22 cellular contexts compared by ENCODE assay signal in genomic region chr14:67409461-67409860, GRCh38.
"Had no signal": no experiment of that assay in that cellular context is flagged by ENCODE, and none has a peak within 500 bp of the region (broad histone marks: within the 10 kb centered on the region; RNA-seq: fewer than 3 reads in every experiment).

No MANE protein-coding gene starts in this region.

- FAIRE-seq: endothelial cell of umbilical vein had no signal

- H3K36me3 ChIP-seq: gastrocnemius medialis, heart left ventricle, lower lobe of right lung, tibial artery, vagina had no signal

- H3K27ac Mint-ChIP-seq: activated CD4-positive, alpha-beta memory T cell treated with anti-CD3 and anti-CD28 coated beads, Interleukin-2, amount 10 ng/mL, durations not matched to agents 7 days and 5 days; activated naive CD4-positive, alpha-beta T cell treated with anti-CD3 and anti-CD28 coated beads, Interleukin-2, amount 50 U/mL, for 72 hours; naive thymus-derived CD8-positive, alpha-beta T cell; stimulated activated memory B cell treated with anti-CD40 and anti-IgM and Interleukin-4, amounts not matched to agents 10 μg/mL and 1 μg/mL and 100 μg/mL, for 72 hours; T-helper 17 cell had no signal

- H3K27me3 Mint-ChIP-seq: T-helper 17 cell had no signal

- H3K4me3 Mint-ChIP-seq: activated CD4-positive, alpha-beta memory T cell treated with anti-CD3 and anti-CD28 coated beads, Interleukin-2, amount 10 ng/mL, durations not matched to agents 7 days and 5 days; activated T-cell treated with anti-CD3 and anti-CD28 coated beads, Interleukin-2, amount 50 U/mL, for 4 hours; central memory CD8-positive, alpha-beta T cell; stimulated activated memory B cell treated with anti-CD40 and anti-IgM and Interleukin-4, amounts not matched to agents 10 μg/mL and 1 μg/mL and 100 μg/mL, for 72 hours; T-helper 17 cell had no signal

- H3K27ac ChIP-seq: gastrocnemius medialis, heart left ventricle, lower lobe of right lung, tibial artery, vagina had no signal

- H3K9me3 ChIP-seq: gastrocnemius medialis, heart left ventricle, lower lobe of right lung, mucosa of descending colon, tibial artery, vagina had no signal

- H3K4me1 ChIP-seq: gastrocnemius medialis had no signal

- H3K27me3 ChIP-seq: vagina had no signal

- DNase-seq: activated CD4-positive, alpha-beta memory T cell treated with anti-CD3 and anti-CD28 coated beads, Interleukin-2, amount 10 ng/mL, durations not matched to agents 7 days and 5 days; activated CD4-positive, alpha-beta T cell treated with anti-CD3 and anti-CD28 coated beads for 4 hours; activated gamma-delta T cell; activated T-cell treated with anti-CD3 and anti-CD28 coated beads, Interleukin-2, amount 50 U/mL, for 4 hours; cortex of kidney; effector CD8-positive, alpha-beta T cell; gastrocnemius medialis; heart left ventricle; left colon; lower lobe of right lung; mucosa of descending colon; naive thymus-derived CD8-positive, alpha-beta T cell; occipital lobe; stimulated activated CD4-positive, alpha-beta T cell treated with anti-CD3 and anti-CD28 coated beads, Interleukin-12 subunit alpha, Interleukin-12 subunit beta, amount 100 ng/mL, for 4 hours; stimulated activated CD4-positive, alpha-beta T cell treated with anti-CD3 and anti-CD28 coated beads, Interleukin-2, amount 100 ng/mL, for 24 hours; T-helper 17 cell; tibial artery had no signal

- H3K36me3 Mint-ChIP-seq: activated naive CD4-positive, alpha-beta T cell treated with anti-CD3 and anti-CD28 coated beads, Interleukin-2, amount 50 U/mL, for 72 hours; naive thymus-derived CD8-positive, alpha-beta T cell; stimulated activated memory B cell treated with anti-CD40 and anti-IgM and Interleukin-4, amounts not matched to agents 10 μg/mL and 1 μg/mL and 100 μg/mL, for 72 hours had no signal

- H3K4me3 ChIP-seq: gastrocnemius medialis, heart left ventricle, lower lobe of right lung, mucosa of descending colon, tibial artery, vagina had no signal

- H3K9me3 Mint-ChIP-seq: activated CD4-positive, alpha-beta memory T cell treated with anti-CD3 and anti-CD28 coated beads, Interleukin-2, amount 10 ng/mL, durations not matched to agents 7 days and 5 days; activated naive CD4-positive, alpha-beta T cell treated with anti-CD3 and anti-CD28 coated beads, Interleukin-2, amount 50 U/mL, for 72 hours; activated T-cell treated with anti-CD3 and anti-CD28 coated beads, Interleukin-2, amount 50 U/mL, for 4 hours; central memory CD8-positive, alpha-beta T cell; naive thymus-derived CD8-positive, alpha-beta T cell; stimulated activated memory B cell treated with anti-CD40 and anti-IgM and Interleukin-4, amounts not matched to agents 10 μg/mL and 1 μg/mL and 100 μg/mL, for 72 hours had no signal

- ATAC-seq: activated naive CD4-positive, alpha-beta T cell treated with anti-CD3 and anti-CD28 coated beads, Interleukin-2, amount 50 U/mL, for 72 hours; activated T-cell treated with anti-CD3 and anti-CD28 coated beads, Interleukin-2, amount 50 U/mL, for 4 hours; gastrocnemius medialis; heart left ventricle; left colon; lower lobe of right lung; mucosa of descending colon; naive thymus-derived CD8-positive, alpha-beta T cell; stimulated activated memory B cell treated with anti-CD40 and anti-IgM and Interleukin-4, amounts not matched to agents 10 μg/mL and 1 μg/mL and 100 μg/mL, for 72 hours; T-helper 17 cell had no signal
